Comparison of ENCODE assay signal across 3 cellular contexts in the genomic region with DNA sequence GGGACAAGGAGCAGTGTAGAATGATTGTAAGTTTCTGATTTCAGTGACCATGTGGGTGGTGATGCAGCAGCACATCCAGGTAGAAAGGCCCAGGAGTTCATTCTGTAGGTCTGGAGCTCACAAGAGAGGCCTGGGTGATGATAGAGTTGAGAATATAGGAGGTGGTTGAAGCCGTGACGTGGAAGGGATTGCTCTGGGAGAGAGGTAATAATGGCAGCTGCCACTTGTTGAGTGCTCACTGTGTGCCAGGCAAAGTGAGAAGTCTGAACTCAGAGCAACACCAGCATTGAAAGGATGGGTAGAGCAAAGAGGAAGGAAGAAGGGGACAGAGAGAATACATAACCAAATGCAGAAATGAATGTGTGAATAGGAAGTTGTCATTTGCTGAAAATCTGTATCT.
TF ChIP-seq lines count a peak whose summit lies in the region.

No MANE protein-coding gene starts in this region.

TF ChIP-seq in HEK293, 187 proteins besides CTCF, POLR2A, EP300 and RAD21:
- TF ChIP-seq ZNF404 (tag by site-specific recombination; IDR thresholded peaks at IDR 0.05) (no peak), ZNF600 (tag by site-specific recombination; IDR thresholded peaks at IDR 0.05) (0 out of 2 replicates have a peak, but pooled peaks have one; percentile 14), ZNF223 (tag by site-specific recombination; IDR thresholded peaks at IDR 0.05) (no peak), SCRT1 (tag by site-specific recombination; IDR thresholded peaks at IDR 0.05; ENCODE audit: borderline replicate concordance) (peak; percentile 94), ZNF391 (tag by site-specific recombination; IDR thresholded peaks at IDR 0.05; ENCODE audit: borderline replicate concordance, low read depth) (no peak), SCRT2 (tag by site-specific recombination; IDR thresholded peaks at IDR 0.05) (peak; percentile 96)

TF ChIP-seq in GM12878, 131 proteins besides CTCF, POLR2A, EP300 and RAD21:
- TF ChIP-seq KDM1A (IDR thresholded peaks at IDR 0.05; ENCODE audit: borderline replicate concordance) (no peak), EED (IDR thresholded peaks at IDR 0.05; ENCODE audit: low read depth) (no peak), SMARCA5 (IDR thresholded peaks at IDR 0.05) (no peak), NR2F1 (conservative IDR thresholded peaks at IDR 0.05) (no peak), FOXM1 (IDR thresholded peaks at IDR 0.05; ENCODE audit: low read depth, low read length) (no peak), TAF1 (IDR thresholded peaks at IDR 0.05; ENCODE audit: borderline replicate concordance, low read depth, low read length) (no peak), YY1 (IDR thresholded peaks at IDR 0.05; ENCODE audit: low read depth, low read length) (no peak)
- TF ChIP-seq, protein P1, sequence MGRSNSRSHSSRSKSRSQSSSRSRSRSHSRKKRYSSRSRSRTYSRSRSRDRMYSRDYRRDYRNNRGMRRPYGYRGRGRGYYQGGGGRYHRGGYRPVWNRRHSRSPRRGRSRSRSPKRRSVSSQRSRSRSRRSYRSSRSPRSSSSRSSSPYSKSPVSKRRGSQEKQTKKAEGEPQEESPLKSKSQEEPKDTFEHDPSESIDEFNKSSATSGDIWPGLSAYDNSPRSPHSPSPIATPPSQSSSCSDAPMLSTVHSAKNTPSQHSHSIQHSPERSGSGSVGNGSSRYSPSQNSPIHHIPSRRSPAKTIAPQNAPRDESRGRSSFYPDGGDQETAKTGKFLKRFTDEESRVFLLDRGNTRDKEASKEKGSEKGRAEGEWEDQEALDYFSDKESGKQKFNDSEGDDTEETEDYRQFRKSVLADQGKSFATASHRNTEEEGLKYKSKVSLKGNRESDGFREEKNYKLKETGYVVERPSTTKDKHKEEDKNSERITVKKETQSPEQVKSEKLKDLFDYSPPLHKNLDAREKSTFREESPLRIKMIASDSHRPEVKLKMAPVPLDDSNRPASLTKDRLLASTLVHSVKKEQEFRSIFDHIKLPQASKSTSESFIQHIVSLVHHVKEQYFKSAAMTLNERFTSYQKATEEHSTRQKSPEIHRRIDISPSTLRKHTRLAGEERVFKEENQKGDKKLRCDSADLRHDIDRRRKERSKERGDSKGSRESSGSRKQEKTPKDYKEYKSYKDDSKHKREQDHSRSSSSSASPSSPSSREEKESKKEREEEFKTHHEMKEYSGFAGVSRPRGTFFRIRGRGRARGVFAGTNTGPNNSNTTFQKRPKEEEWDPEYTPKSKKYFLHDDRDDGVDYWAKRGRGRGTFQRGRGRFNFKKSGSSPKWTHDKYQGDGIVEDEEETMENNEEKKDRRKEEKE (IDR thresholded peaks at IDR 0.05), result no peak
- TF ChIP-seq, protein P2, sequence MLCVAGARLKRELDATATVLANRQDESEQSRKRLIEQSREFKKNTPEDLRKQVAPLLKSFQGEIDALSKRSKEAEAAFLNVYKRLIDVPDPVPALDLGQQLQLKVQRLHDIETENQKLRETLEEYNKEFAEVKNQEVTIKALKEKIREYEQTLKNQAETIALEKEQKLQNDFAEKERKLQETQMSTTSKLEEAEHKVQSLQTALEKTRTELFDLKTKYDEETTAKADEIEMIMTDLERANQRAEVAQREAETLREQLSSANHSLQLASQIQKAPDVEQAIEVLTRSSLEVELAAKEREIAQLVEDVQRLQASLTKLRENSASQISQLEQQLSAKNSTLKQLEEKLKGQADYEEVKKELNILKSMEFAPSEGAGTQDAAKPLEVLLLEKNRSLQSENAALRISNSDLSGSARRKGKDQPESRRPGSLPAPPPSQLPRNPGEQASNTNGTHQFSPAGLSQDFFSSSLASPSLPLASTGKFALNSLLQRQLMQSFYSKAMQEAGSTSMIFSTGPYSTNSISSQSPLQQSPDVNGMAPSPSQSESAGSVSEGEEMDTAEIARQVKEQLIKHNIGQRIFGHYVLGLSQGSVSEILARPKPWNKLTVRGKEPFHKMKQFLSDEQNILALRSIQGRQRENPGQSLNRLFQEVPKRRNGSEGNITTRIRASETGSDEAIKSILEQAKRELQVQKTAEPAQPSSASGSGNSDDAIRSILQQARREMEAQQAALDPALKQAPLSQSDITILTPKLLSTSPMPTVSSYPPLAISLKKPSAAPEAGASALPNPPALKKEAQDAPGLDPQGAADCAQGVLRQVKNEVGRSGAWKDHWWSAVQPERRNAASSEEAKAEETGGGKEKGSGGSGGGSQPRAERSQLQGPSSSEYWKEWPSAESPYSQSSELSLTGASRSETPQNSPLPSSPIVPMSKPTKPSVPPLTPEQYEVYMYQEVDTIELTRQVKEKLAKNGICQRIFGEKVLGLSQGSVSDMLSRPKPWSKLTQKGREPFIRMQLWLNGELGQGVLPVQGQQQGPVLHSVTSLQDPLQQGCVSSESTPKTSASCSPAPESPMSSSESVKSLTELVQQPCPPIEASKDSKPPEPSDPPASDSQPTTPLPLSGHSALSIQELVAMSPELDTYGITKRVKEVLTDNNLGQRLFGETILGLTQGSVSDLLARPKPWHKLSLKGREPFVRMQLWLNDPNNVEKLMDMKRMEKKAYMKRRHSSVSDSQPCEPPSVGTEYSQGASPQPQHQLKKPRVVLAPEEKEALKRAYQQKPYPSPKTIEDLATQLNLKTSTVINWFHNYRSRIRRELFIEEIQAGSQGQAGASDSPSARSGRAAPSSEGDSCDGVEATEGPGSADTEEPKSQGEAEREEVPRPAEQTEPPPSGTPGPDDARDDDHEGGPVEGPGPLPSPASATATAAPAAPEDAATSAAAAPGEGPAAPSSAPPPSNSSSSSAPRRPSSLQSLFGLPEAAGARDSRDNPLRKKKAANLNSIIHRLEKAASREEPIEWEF (IDR thresholded peaks at IDR 0.05; ENCODE audit: insufficient replicate concordance, low read depth, low read length), result no peak

TF ChIP-seq in SK-N-SH, 30 proteins besides CTCF, POLR2A, EP300 and RAD21:
- TF ChIP-seq POLR2AphosphoS5 (IDR thresholded peaks at IDR 0.05; ENCODE audit: low read depth, low read length) (no peak), FOSL2 (IDR thresholded peaks at IDR 0.05; ENCODE audit: borderline replicate concordance, low read depth) (no peak), RCOR1 (IDR thresholded peaks at IDR 0.05; ENCODE audit: low read length) (no peak), GATA2 (CRISPR knock-in tag; IDR thresholded peaks at IDR 0.05) (no peak), FOXM1 (IDR thresholded peaks at IDR 0.05; ENCODE audit: low read depth) (no peak), EZH2phosphoT487 (IDR thresholded peaks at IDR 0.05; ENCODE audit: borderline replicate concordance, low read depth) (no peak), RFX5 (IDR thresholded peaks at IDR 0.05; ENCODE audit: low read length) (no peak), NRF1 (IDR thresholded peaks at IDR 0.05; ENCODE audit: low read depth, low read length) (no peak), FOXJ3 (CRISPR knock-in tag; IDR thresholded peaks at IDR 0.05) (no peak), MEF2A (IDR thresholded peaks at IDR 0.05; ENCODE audit: borderline replicate concordance, low read depth) (no peak), TAF1 (IDR thresholded peaks at IDR 0.05; ENCODE audit: borderline replicate concordance, low read depth, low read length) (no peak), JUND (IDR thresholded peaks at IDR 0.05) (no peak), SMC3 (IDR thresholded peaks at IDR 0.05; ENCODE audit: low read depth, low read length) (no peak), CHD2 (IDR thresholded peaks at IDR 0.05; ENCODE audit: low read length, partially characterized antibody) (no peak), RXRA (IDR thresholded peaks at IDR 0.05; ENCODE audit: borderline replicate concordance, low read depth) (no peak), YY1 (IDR thresholded peaks at IDR 0.05; ENCODE audit: low read depth) (no peak), GABPA (IDR thresholded peaks at IDR 0.05; ENCODE audit: low read depth) (no peak)
- TF ChIP-seq, protein P3, sequence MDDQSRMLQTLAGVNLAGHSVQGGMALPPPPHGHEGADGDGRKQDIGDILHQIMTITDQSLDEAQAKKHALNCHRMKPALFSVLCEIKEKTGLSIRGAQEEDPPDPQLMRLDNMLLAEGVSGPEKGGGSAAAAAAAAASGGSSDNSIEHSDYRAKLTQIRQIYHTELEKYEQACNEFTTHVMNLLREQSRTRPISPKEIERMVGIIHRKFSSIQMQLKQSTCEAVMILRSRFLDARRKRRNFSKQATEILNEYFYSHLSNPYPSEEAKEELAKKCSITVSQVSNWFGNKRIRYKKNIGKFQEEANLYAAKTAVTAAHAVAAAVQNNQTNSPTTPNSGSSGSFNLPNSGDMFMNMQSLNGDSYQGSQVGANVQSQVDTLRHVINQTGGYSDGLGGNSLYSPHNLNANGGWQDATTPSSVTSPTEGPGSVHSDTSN (IDR thresholded peaks at IDR 0.05), result no peak
- TF ChIP-seq, protein P4, sequence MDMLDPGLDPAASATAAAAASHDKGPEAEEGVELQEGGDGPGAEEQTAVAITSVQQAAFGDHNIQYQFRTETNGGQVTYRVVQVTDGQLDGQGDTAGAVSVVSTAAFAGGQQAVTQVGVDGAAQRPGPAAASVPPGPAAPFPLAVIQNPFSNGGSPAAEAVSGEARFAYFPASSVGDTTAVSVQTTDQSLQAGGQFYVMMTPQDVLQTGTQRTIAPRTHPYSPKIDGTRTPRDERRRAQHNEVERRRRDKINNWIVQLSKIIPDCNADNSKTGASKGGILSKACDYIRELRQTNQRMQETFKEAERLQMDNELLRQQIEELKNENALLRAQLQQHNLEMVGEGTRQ (IDR thresholded peaks at IDR 0.05; ENCODE audit: borderline replicate concordance, low read depth, low read length), result no peak
- TF ChIP-seq, protein P5, sequence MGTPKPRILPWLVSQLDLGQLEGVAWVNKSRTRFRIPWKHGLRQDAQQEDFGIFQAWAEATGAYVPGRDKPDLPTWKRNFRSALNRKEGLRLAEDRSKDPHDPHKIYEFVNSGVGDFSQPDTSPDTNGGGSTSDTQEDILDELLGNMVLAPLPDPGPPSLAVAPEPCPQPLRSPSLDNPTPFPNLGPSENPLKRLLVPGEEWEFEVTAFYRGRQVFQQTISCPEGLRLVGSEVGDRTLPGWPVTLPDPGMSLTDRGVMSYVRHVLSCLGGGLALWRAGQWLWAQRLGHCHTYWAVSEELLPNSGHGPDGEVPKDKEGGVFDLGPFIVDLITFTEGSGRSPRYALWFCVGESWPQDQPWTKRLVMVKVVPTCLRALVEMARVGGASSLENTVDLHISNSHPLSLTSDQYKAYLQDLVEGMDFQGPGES (IDR thresholded peaks at IDR 0.05; ENCODE audit: low read depth, low read length), result no peak
